In the genomic region with DNA sequence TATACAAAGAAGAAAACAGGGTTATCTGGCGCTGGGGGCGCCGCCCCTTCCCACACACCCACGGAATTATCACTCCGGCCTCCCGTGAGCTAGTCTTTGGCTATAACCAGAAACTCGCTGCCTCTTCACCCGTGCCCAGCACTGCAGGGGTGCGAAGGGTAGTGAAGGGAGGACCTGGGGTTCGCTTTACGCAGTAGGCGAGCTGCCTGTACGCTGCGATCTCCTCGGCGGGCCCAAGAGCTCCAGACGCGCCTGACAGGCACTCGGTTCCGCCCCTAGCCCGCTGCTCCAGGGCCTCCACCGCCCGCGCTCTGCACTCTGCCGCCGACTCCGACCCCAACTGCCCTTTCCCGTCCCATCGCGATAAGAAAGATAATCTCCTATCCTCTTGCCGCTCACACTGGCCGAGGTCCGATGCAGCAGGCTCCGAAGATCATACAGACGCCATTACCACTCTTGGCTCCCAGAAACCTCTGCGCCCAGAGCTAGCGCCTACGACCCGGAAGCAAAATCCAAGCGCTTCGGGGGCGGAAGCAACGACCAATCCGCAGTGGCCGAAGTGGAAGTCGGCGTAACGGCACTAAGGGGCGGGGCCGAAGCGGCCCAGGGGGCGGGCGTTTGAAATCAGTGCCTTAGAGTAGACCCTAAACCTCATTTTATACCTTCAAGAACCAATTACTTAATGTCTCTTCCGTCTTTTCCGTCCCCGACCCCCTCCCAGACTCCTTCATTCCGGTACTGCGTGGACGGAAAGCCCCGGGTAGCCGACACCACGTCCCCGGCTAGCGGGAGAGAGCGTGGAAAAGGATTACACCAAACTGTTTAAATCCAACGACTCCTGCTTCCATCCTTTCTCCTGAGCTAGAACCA, we compare ENCODE assay signal across 8 cellular contexts. TPM values are rescaled to one million over a fixed set of nuclear protein-coding genes. Genes with fewer than 3 reads are reported as not detected.
A peak's percentile ranks its signal among the peaks of the same experiment; 100 is the strongest.
DNase-seq lines count a peak whose midpoint lies in the region; ATAC-seq and TF ChIP-seq lines count a peak whose summit lies in the region.

A gene (minus strand): TSS at position 458 of the 870 bp plus-strand sequence. CDS start 1,371 bp downstream, outside the sequence.
A gene (plus strand): TSS at position 611 of the 870 bp plus-strand sequence. CDS start 23,664 bp downstream, outside the sequence.

- intact Hi-C loops in activated naive CD4-positive, alpha-beta T cell treated with anti-CD3 and anti-CD28 coated beads for 36 hours (cut with micrococcal nuclease): loop anchor here (1.0 to 10.0 kb wide), 16 partner anchors 48 to 1776 kb away; a partner anchor contains a TSS

- H2BK12ac ChIP-seq in neuronal stem cell (ENCODE audit: low read length): no peak within 1 kb of the TSS

- H3K4me2 ChIP-seq in neuronal stem cell (ENCODE audit: insufficient read depth, low read length, poor library complexity, severe bottlenecking): peak within 1 kb of the TSS; percentile 71

- TF ChIP-seq CTCF in HFF-Myc (IDR thresholded peaks at IDR 0.05; ENCODE audit: low read depth, low read length, missing control alignments) (no peak), gastroesophageal sphincter (IDR thresholded peaks at IDR 0.05) (peak in 1 of 4 experiments; percentile 21)

- H2BK120ac ChIP-seq in neuronal stem cell (ENCODE audit: low read depth, low read length): no peak within 1 kb of the TSS

- H3K9me3 Mint-ChIP-seq in activated naive CD4-positive, alpha-beta T cell treated with anti-CD3 and anti-CD28 coated beads for 36 hours: no peaks in the 10 kb centered on the region

- H3K36me3 ChIP-seq in SJSA1 (peaks cover 28% of the 10 kb centered on the region), gastroesophageal sphincter (peaks cover 15 to 39% of the 10 kb centered on the region in 2 donors), neuronal stem cell (replicated peaks in 1 of 2; ENCODE audit: control insufficient read depth in 2 of 2, insufficient read depth in 2 of 2, low read length in 2 of 2) (peaks cover 10 to 52% of the 10 kb centered on the region in 2 donors), subcutaneous abdominal adipose tissue (ENCODE audit: control insufficient read depth in 5 of 5, insufficient read depth in 5 of 5, low read length in 5 of 5) (peaks cover 33 to 37% (median 35%) of the 10 kb centered on the region in 5 donors)

- peak; percentile 24 to 43 for TF ChIP-seq POLR2A in gastroesophageal sphincter (IDR thresholded peaks at IDR 0.05)

- TF ChIP-seq EP300 in gastroesophageal sphincter (IDR thresholded peaks at IDR 0.05): no peak

- no peak within 1 kb of the TSS for H4K8ac ChIP-seq in neuronal stem cell (ENCODE audit: low read depth, low read length)

- peak within 1 kb of the TSS; percentile 96 for H3K4me3 ChIP-seq in HFF-Myc (replicated peaks; ENCODE audit: low read depth, low read length)
- peak within 1 kb of the TSS; percentile 57 for H3K4me3 ChIP-seq in SJSA1
- H3K4me3 ChIP-seq in gastroesophageal sphincter: peak within 1 kb of the TSS; percentile 70 to 95
- peak within 1 kb of the TSS; percentile 92 to 97 for H3K4me3 ChIP-seq in neuronal stem cell (ENCODE audit: low read length in 2 of 2)
- peak within 1 kb of the TSS; percentile 91 to 100 (median 98) for H3K4me3 ChIP-seq in subcutaneous abdominal adipose tissue (ENCODE audit: low read depth in 1 of 5, low read length in 5 of 5)

- H3K27ac Mint-ChIP-seq in activated naive CD4-positive, alpha-beta T cell treated with anti-CD3 and anti-CD28 coated beads for 36 hours: peak within 1 kb of the TSS; percentile 89

- no peaks in the 10 kb centered on the region for H3K27me3 ChIP-seq in SJSA1 (replicated peaks)
- H3K27me3 ChIP-seq in gastroesophageal sphincter: no peaks in the 10 kb centered on the region
- H3K27me3 ChIP-seq in neuronal stem cell (ENCODE audit: control insufficient read depth in 3 of 3, insufficient read depth in 3 of 3, low read depth in 1 of 3, low read length in 3 of 3): no peaks in the 10 kb centered on the region
- H3K27me3 ChIP-seq in subcutaneous abdominal adipose tissue (ENCODE audit: control insufficient read depth in 5 of 5, insufficient read depth in 4 of 5, low read length in 5 of 5): no peaks in the 10 kb centered on the region

- peak within 1 kb of the TSS; percentile 34; the same call in 1 of the 2 replicates for H3K27ac ChIP-seq in SJSA1
- peak within 1 kb of the TSS; percentile 75 to 87 (median 79) for H3K27ac ChIP-seq in gastroesophageal sphincter
- H3K27ac ChIP-seq in neuronal stem cell (replicated peaks; ENCODE audit: low read length): peak within 1 kb of the TSS; percentile 44
- peak within 1 kb of the TSS; percentile 78 for H3K27ac ChIP-seq in subcutaneous abdominal adipose tissue (ENCODE audit: low read depth, low read length)

- H3K9me3 ChIP-seq in SJSA1 (replicated peaks) (no peaks in the 10 kb centered on the region), gastroesophageal sphincter (no peaks in the 10 kb centered on the region), neuronal stem cell (replicated peaks in 1 of 2; ENCODE audit: control insufficient read depth in 2 of 2, insufficient read depth in 1 of 2, low read depth in 1 of 2, low read length in 2 of 2) (no peaks in the 10 kb centered on the region), subcutaneous abdominal adipose tissue (ENCODE audit: control insufficient read depth in 5 of 5, low read length in 5 of 5) (no peaks in the 10 kb centered on the region)

- H2BK5ac ChIP-seq in neuronal stem cell (ENCODE audit: low read length): no peak within 1 kb of the TSS

- no peak within 1 kb of the TSS for H2BK15ac ChIP-seq in neuronal stem cell (ENCODE audit: low read length)

- H3K4me1 ChIP-seq in SJSA1 (replicated peaks) (no peaks in the 10 kb centered on the region), gastroesophageal sphincter (peaks cover 5 to 39% (median 8%) of the 10 kb centered on the region in 3 donors), neuronal stem cell (ENCODE audit: control insufficient read depth in 2 of 2, insufficient read depth in 1 of 2, low read depth in 1 of 2, low read length in 2 of 2) (peaks cover 0 to 4% of the 10 kb centered on the region in 2 donors), subcutaneous abdominal adipose tissue (ENCODE audit: control insufficient read depth in 5 of 5, insufficient read depth in 5 of 5, low read length in 5 of 5) (peaks cover 3 to 21% (median 15%) of the 10 kb centered on the region in 5 donors)

- H3K18ac ChIP-seq in neuronal stem cell (ENCODE audit: low read length): peak within 1 kb of the TSS; percentile 98

- H3K14ac ChIP-seq in neuronal stem cell (ENCODE audit: low read length): peak within 1 kb of the TSS; percentile 87

- H3K27me3 Mint-ChIP-seq in activated naive CD4-positive, alpha-beta T cell treated with anti-CD3 and anti-CD28 coated beads for 36 hours (ENCODE audit: low read depth): no peaks in the 10 kb centered on the region

- H3K4ac ChIP-seq in neuronal stem cell (ENCODE audit: low read length): no peak within 1 kb of the TSS

- peak; percentile 67 for DNase-seq in GM04503 (ENCODE audit: low read depth)
- peak; percentile 81 for DNase-seq in HFF-Myc (ENCODE audit: extremely low read depth, low read depth)
- peak; percentile 92 for DNase-seq in MV-4-11 (lab: John Stamatoyannopoulos, UW)
- peak; percentile 71 to 85 for DNase-seq in SJSA1 (ENCODE audit: low read depth in 1 of 2, low spot score in 2 of 2)
- DNase-seq in activated naive CD4-positive, alpha-beta T cell treated with anti-CD3 and anti-CD28 coated beads for 36 hours: peak; percentile 97
- peak; percentile 86 for DNase-seq in neuronal stem cell (ENCODE audit: low spot score)

- H3K4me1 Mint-ChIP-seq in activated naive CD4-positive, alpha-beta T cell treated with anti-CD3 and anti-CD28 coated beads for 36 hours (ENCODE audit: low read depth): peaks cover 38% of the 10 kb centered on the region

- peaks cover 3% of the 10 kb centered on the region for H3K79me1 ChIP-seq in neuronal stem cell (ENCODE audit: low read depth, low read length)

- ATAC-seq in gastroesophageal sphincter: peak; percentile 100

- no peak within 1 kb of the TSS for H4K91ac ChIP-seq in neuronal stem cell (ENCODE audit: low read depth, low read length, poor library complexity)

- CTCF ChIA-PET in activated naive CD4-positive, alpha-beta T cell treated with anti-CD3 and anti-CD28 coated beads for 36 hours (lab: Charles Lee): interaction anchor here (0.6 to 1.8 kb wide), 3 partner anchors 94 to 1238 kb away, joined by 3 to 6 read pairs (median 3); a partner anchor contains a TSS

- H3K4me3 Mint-ChIP-seq in activated naive CD4-positive, alpha-beta T cell treated with anti-CD3 and anti-CD28 coated beads for 36 hours: peak within 1 kb of the TSS; percentile 97

- WGBS in gastroesophageal sphincter (ENCODE audit: low coverage in 1 of 2), 2 donors: 1% methylated on average over 10 to 34 of the region's 66 CpGs
- WGBS in neuronal stem cell (ENCODE audit: extremely low coverage in 2 of 2, insufficient read length in 2 of 2, insufficient replicate concordance in 1 of 2), 2 donors: no CpG with 5 or more reads among the region's 66 CpGs

- H3K9ac ChIP-seq in neuronal stem cell (ENCODE audit: low read depth, low read length, poor library complexity) (peak within 1 kb of the TSS; percentile 98), subcutaneous abdominal adipose tissue (ENCODE audit: low read length in 5 of 5) (peak within 1 kb of the TSS; percentile 74 to 99 (median 96))

- H3K36me3 Mint-ChIP-seq in activated naive CD4-positive, alpha-beta T cell treated with anti-CD3 and anti-CD28 coated beads for 36 hours (ENCODE audit: low read depth): peaks cover 24% of the 10 kb centered on the region

- H3K23ac ChIP-seq in neuronal stem cell (ENCODE audit: low read depth, low read length, poor library complexity): peak within 1 kb of the TSS; percentile 87

- H2AFZ ChIP-seq in neuronal stem cell (ENCODE audit: low read length): peak within 1 kb of the TSS; percentile 85

- H2AK5ac ChIP-seq in neuronal stem cell (ENCODE audit: low read depth, low read length): no peak within 1 kb of the TSS

RNA-seq across cellular contexts. Expression of the first gene that starts in this region (rescaled TPM):
- 31.3 and 32.9 TPM in 2 replicates for total RNA-seq in SJSA1 (2014; rRNA removed; shearing (Covaris generic))
- 10 to 100 TPM; 70.6 to 72.3 TPM for total RNA-seq in activated naive CD4-positive, alpha-beta T cell treated with anti-CD3 and anti-CD28 coated beads for 36 hours
- 10 to 100 TPM; 32.9 to 54.8 (median 44.1) TPM for total RNA-seq in gastroesophageal sphincter
- polyA plus RNA-seq in neuronal stem cell (2013, experiment 1 of 2): 98.8 TPM
- 106 TPM for polyA plus RNA-seq in neuronal stem cell (2013, experiment 2 of 2)

RNA-seq across cellular contexts. Expression of the second gene that starts in this region (rescaled TPM):
- total RNA-seq in SJSA1 (2014; rRNA removed; shearing (Covaris generic)): 0.41 and 1.5 TPM in 2 replicates
- total RNA-seq in activated naive CD4-positive, alpha-beta T cell treated with anti-CD3 and anti-CD28 coated beads for 36 hours: 1 to 10 TPM; 1.7 to 2.1 TPM
- under 1 TPM; 0.67 to 0.89 (median 0.79) TPM for total RNA-seq in gastroesophageal sphincter
- polyA plus RNA-seq in neuronal stem cell (2013, experiment 1 of 2): 2.9 TPM
- 2.9 TPM for polyA plus RNA-seq in neuronal stem cell (2013, experiment 2 of 2)

Comparison
In these comparisons a context has a peak if more than half of its experiments do, and no peak if none do; other contexts are left out.
1. Peak in every context shown above with its lines: DNase-seq, ATAC-seq, H3K4me3 ChIP-seq and H3K27ac ChIP-seq.